ENCODE assay signal across 8 cellular contexts in the genomic region with DNA sequence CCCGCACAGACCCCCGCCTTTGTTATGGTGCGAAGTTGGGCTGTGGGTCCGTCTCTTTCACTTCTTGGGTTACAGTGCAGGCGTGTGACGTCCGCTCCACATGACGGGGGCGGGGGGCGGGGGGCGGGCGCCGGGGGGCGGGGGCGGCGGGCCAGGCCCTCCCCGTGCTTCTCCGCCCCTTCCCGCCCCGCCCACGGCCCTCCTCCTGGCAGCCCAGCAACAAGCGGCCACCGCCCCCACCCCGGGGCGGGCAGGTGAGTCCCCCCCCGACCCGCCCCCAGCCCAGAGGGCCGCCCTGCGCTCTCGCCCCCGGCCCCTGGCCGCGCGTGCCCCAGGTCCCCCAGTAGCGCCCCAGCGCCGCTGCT. TPM values are rescaled to one million over a fixed set of nuclear protein-coding genes. Genes with fewer than 3 reads are reported as not detected.
DNase-seq lines count a peak whose midpoint lies in the region; ATAC-seq lines count a peak whose summit lies in the region.

No MANE protein-coding gene starts in this region.

- peaks cover 0 to 4% (median 0%) of the 10 kb centered on the region in 7 donors for H3K9me3 Mint-ChIP-seq in CD4-positive, CD25-positive, alpha-beta regulatory T cell

- H3K27ac ChIP-seq in CD4-positive, CD25-positive, alpha-beta regulatory T cell (ENCODE audit: insufficient read depth, low read length, poor library complexity, severe bottlenecking), result no peak overlapping the region
- H3K27ac ChIP-seq in SJSA1 (no peak overlapping the region), rectal smooth muscle tissue (ENCODE audit: low read depth, low read length) (peak overlapping the region; percentile 92)

- intact Hi-C loops in left ventricle myocardium superior (cut with micrococcal nuclease), result loop anchor here (5.0 kb wide), 1 partner anchor 39 kb away; no protein-coding TSS in a partner anchor

- H3K36me3 ChIP-seq in CD4-positive, CD25-positive, alpha-beta regulatory T cell (ENCODE audit: control insufficient read depth, insufficient read depth, low read length), result no peaks in the 10 kb centered on the region
- H3K36me3 ChIP-seq in SJSA1 (no peaks in the 10 kb centered on the region), rectal smooth muscle tissue (ENCODE audit: control insufficient read depth, insufficient read depth, low read length) (no peaks in the 10 kb centered on the region)

- H3K27me3 Mint-ChIP-seq in CD4-positive, CD25-positive, alpha-beta regulatory T cell, result peaks cover 81% of the 10 kb centered on the region

- H3K9ac ChIP-seq in rectal smooth muscle tissue (ENCODE audit: low read length), result peak overlapping the region; percentile 51

- H3K4me1 ChIP-seq in CD4-positive, CD25-positive, alpha-beta regulatory T cell (ENCODE audit: control insufficient read depth, insufficient read depth, low read length, poor library complexity, severe bottlenecking), result peaks cover 42% of the 10 kb centered on the region
- H3K4me1 ChIP-seq in SJSA1 (replicated peaks), result peaks cover 18% of the 10 kb centered on the region
- peaks cover 6% of the 10 kb centered on the region for H3K4me1 ChIP-seq in rectal smooth muscle tissue (ENCODE audit: control insufficient read depth, insufficient read depth, low read length)

- DNase-seq in CD4-positive, CD25-positive, alpha-beta regulatory T cell, result peak; percentile 13 to 51 (median 45)
- peak; percentile 70 for DNase-seq in HK-2 (ENCODE audit: unreplicated experiment)
- DNase-seq in SJSA1 (ENCODE audit: low read depth in 1 of 2, low spot score in 2 of 2), result no peak
- peak; percentile 33 for DNase-seq in amniotic stem cell (lab: John Stamatoyannopoulos, UW)
- peak; percentile 86 for DNase-seq in left ventricle myocardium superior

- no peak overlapping the region for H3K27ac Mint-ChIP-seq in CD4-positive, CD25-positive, alpha-beta regulatory T cell

- peaks cover 0 to 45% (median 16%) of the 10 kb centered on the region in 4 donors for H3K4me1 Mint-ChIP-seq in CD4-positive, CD25-positive, alpha-beta regulatory T cell

- peaks cover 3% of the 10 kb centered on the region for H3K36me3 Mint-ChIP-seq in CD4-positive, CD25-positive, alpha-beta regulatory T cell

- H3K4me3 Mint-ChIP-seq in CD4-positive, CD25-positive, alpha-beta regulatory T cell, result peak overlapping the region; percentile 58 to 90 (median 86)

- H3K27me3 ChIP-seq in CD4-positive, CD25-positive, alpha-beta regulatory T cell (ENCODE audit: control insufficient read depth, insufficient read depth, low read length), result peaks cover 38% of the 10 kb centered on the region
- no peaks in the 10 kb centered on the region for H3K27me3 ChIP-seq in SJSA1 (replicated peaks)
- H3K27me3 ChIP-seq in rectal smooth muscle tissue (ENCODE audit: control insufficient read depth, insufficient read depth, low read length), result no peaks in the 10 kb centered on the region

- H3K9me3 ChIP-seq in CD4-positive, CD25-positive, alpha-beta regulatory T cell (ENCODE audit: control insufficient read depth in 2 of 2, low read length in 2 of 2), result no peaks in the 10 kb centered on the region
- H3K9me3 ChIP-seq in SJSA1 (replicated peaks), result no peaks in the 10 kb centered on the region

- no peak overlapping the region for H3K4me3 ChIP-seq in CD4-positive, CD25-positive, alpha-beta regulatory T cell (ENCODE audit: low read depth, low read length)
- H3K4me3 ChIP-seq in SJSA1 (peak overlapping the region; percentile 47), rectal smooth muscle tissue (ENCODE audit: low read length) (peak overlapping the region; percentile 94)

- peak; percentile 13 to 32 for ATAC-seq in CD4-positive, CD25-positive, alpha-beta regulatory T cell (ENCODE audit: low read depth in 2 of 2)
- ATAC-seq in left ventricle myocardium superior (peak; percentile 53), GM18519 (IDR thresholded peaks at IDR 0.05; ENCODE audit: low FRiP score, unreplicated experiment) (no peak), HG03139 (IDR thresholded peaks at IDR 0.05; ENCODE audit: unreplicated experiment) (no peak)

RNA-seq across cellular contexts. Expression of a gene that starts 3.6 kb away (rescaled TPM):
- 9.9 TPM for total RNA-seq in CD4-positive, CD25-positive, alpha-beta regulatory T cell
- under 1 TPM in 3 of 4 donors, not detected in 1; 0.26 to 0.74 (median 0.39) TPM for polyA plus RNA-seq in CD4-positive, CD25-positive, alpha-beta regulatory T cell
- total RNA-seq in SJSA1 (2014; rRNA removed; shearing (Covaris generic)), result 9.0 and 17.4 TPM in 2 replicates
- 14.0 TPM for total RNA-seq in left ventricle myocardium superior

Comparison
In these comparisons a context has a peak if more than half of its experiments do, and no peak if none do; other contexts are left out.
1. ATAC-seq: peak in CD4-positive, CD25-positive, alpha-beta regulatory T cell (2 of 2) and left ventricle myocardium superior (single experiment); none in GM18519 (single experiment) and HG03139 (single experiment).
2. DNase-seq: peak in CD4-positive, CD25-positive, alpha-beta regulatory T cell (3 of 3), HK-2 (single experiment), amniotic stem cell (single experiment) and left ventricle myocardium superior (single experiment); none in SJSA1 (0 of 2).